ENCODE assay signal across 18 cellular contexts in genomic region chr1:217062566-217062965, GRCh38.
"Had no signal": no experiment of that assay in that cellular context is flagged by ENCODE, and none has a peak within 500 bp of the region (broad histone marks: within the 10 kb centered on the region; RNA-seq: fewer than 3 reads in every experiment).

No MANE protein-coding gene starts in this region.

- H3K27ac ChIP-seq: body of pancreas, foreskin keratinocyte, stomach, vagina had no signal

- H3K4me3 ChIP-seq: body of pancreas, right atrium auricular region, stomach, vagina had no signal

- H3K27me3 ChIP-seq: body of pancreas, foreskin keratinocyte, right atrium auricular region, stomach, vagina had no signal

- H3K4me1 ChIP-seq: vagina had no signal

- DNase-seq: activated gamma-delta T cell treated with Interleukin-2 at 50 U/mL for 16 hours; activated T-cell treated with anti-CD3 and anti-CD28 coated beads, Interleukin-2, amount 50 U/mL, for 1 hour; anterior cingulate cortex; body of pancreas; central memory CD4-positive, alpha-beta T cell; dermis blood vessel endothelial cell; effector CD8-positive, alpha-beta T cell; foreskin keratinocyte; hippocampal formation; mesenchymal stem cell; naive thymus-derived CD4-positive, alpha-beta T cell; stimulated activated CD4-positive, alpha-beta T cell treated with anti-CD3 and anti-CD28 coated beads, Interleukin-15, amount 100 ng/mL, for 24 hours; stomach; T1000 had no signal

- ATAC-seq: body of pancreas; foreskin keratinocyte; naive thymus-derived CD4-positive, alpha-beta T cell; stimulated activated memory B cell treated with anti-CD40 and anti-IgM and Interleukin-4, amounts not matched to agents 10 μg/mL and 1 μg/mL and 100 μg/mL, for 72 hours; WTC11 had no signal

- H3K36me3 ChIP-seq: right atrium auricular region, stomach, vagina had no signal
